Comparison of ENCODE assay signal across 8 cellular contexts in the genomic region with DNA sequence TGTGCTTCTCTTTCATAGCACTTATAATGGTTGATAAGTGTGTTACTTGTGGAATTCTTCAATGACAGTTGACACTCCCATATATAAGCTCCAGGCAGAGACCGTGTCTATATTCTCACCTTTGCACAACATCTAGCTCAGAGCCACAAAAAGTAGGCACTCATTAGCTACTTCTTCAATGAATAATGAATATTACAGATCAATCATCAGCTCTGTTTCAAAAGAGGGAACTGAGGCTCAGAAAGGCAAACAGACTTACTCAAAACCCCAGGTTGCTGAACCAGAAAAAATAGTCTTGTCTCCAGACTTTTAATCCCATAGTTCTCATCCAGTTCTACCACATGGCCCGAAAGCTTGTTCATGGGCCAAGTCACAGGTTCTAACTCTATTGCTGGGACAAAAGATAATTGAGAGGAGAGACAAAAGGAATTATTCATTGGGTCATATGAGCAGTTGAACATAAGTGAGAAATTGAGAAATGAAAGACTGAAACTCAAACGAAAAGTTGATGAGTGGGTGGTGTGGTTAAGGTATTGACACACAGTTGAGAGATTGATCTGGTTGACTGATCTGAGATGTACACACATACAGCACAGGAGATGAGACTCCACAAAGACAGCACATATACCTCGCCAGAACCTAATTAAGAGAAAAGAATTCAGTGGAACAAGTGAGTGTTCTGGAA.
DNase-seq lines count a peak whose midpoint lies in the region; ATAC-seq lines count a peak whose summit lies in the region.
"Had no signal": no experiment of that assay in that cellular context is flagged by ENCODE, and none has a peak within 500 bp of the region (broad histone marks: within the 10 kb centered on the region; RNA-seq: fewer than 3 reads in every experiment).

No MANE protein-coding gene starts in this region.

- H3K27ac ChIP-seq in epithelial cell of prostate: no peak overlapping the region
- H3K27ac ChIP-seq: heart left ventricle had no signal

- peak; percentile 60 for DNase-seq in epithelial cell of prostate (ENCODE audit: low read depth, low spot score)
- no peak for DNase-seq in stimulated activated CD8-positive, alpha-beta memory T cell treated with anti-CD3 and anti-CD28 coated beads, Interleukin-4, amount 100 ng/mL, for 48 hours
- DNase-seq in left lobe of liver (ENCODE audit: low spot score): no peak
- no peak for DNase-seq in NOMO-1 treated with dmso at 0.1 percent for 144 hours (lab: John Stamatoyannopoulos, UW; ENCODE audit: unreplicated experiment)
- DNase-seq: heart left ventricle had no signal

- ATAC-seq in GM18519 (IDR thresholded peaks at IDR 0.05; ENCODE audit: low FRiP score, unreplicated experiment) (peak; percentile 94), GM19463 (IDR thresholded peaks at IDR 0.05; ENCODE audit: unreplicated experiment) (peak; percentile 79), HG03045 (IDR thresholded peaks at IDR 0.05; ENCODE audit: unreplicated experiment) (peak; percentile 80), left lobe of liver (no peak)
- ATAC-seq: heart left ventricle had no signal
